In the genomic region with DNA sequence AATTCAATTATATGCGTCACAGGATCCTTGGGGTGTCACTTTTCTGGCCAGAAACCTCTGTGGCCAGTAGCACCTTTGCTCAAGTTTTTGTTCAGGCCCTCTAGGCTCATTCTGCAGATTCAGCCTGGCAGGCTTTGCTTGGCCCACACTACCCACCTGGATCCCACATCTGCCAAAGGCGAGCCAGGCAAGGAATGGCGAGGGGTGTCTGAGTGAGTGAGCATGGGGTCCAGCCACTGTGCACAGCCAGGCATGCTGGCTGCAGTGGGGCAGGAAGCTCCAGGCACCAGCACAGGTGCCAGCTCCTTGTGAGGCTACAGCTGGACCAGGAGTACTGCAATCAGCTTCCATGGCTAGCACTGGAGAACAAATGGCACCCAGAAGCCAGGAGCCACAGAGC, we compare ENCODE assay signal across 10 cellular contexts.
"Had no signal": no experiment of that assay in that cellular context is flagged by ENCODE, and none has a peak within 500 bp of the region (broad histone marks: within the 10 kb centered on the region; RNA-seq: fewer than 3 reads in every experiment).

No MANE protein-coding gene starts in this region.

- H3K27me3 Mint-ChIP-seq: IgD-negative memory B cell had no signal

- H3K4me1 Mint-ChIP-seq: IgD-negative memory B cell had no signal

- H3K36me3 ChIP-seq: HAP-1 had no signal

- H3K27ac Mint-ChIP-seq: HFFc6 had no signal

- H3K4me3 Mint-ChIP-seq: HFFc6, IgD-negative memory B cell had no signal

- DNase-seq: GM23248, GOT3, H7, HFFc6, KBM-7 had no signal

- ATAC-seq: HCT116, HepG2 had no signal

- H3K4me3 ChIP-seq: GM23248, HAP-1 had no signal

- H3K27ac ChIP-seq: GM23248, HL-60 had no signal

- H3K9me3 ChIP-seq: HAP-1 had no signal

- H3K4me1 ChIP-seq: HAP-1 had no signal

- H3K36me3 Mint-ChIP-seq: IgD-negative memory B cell had no signal
